8 cellular contexts compared by ENCODE assay signal in genomic region chr1:109740615-109741373, GRCh38. TPM values are rescaled to one million over a fixed set of nuclear protein-coding genes. Genes with fewer than 3 reads are reported as not detected.
A peak's percentile ranks its signal among the peaks of the same experiment; 100 is the strongest.
DNase-seq lines count a peak whose midpoint lies in the region; ATAC-seq and TF ChIP-seq lines count a peak whose summit lies in the region.

Gene GSTM3 (minus strand): TSS chr1:109741038. CDS start chr1:109740287, 751 bp downstream.

- intact Hi-C loops in ascending aorta (cut with DNase I) = no loop called here
- intact Hi-C loops in spleen (cut with DNase I; ENCODE audit: low total_unique reads) = no loop called here

- peak within 1 kb of the TSS in 2 of 6 donors; percentile 45 to 81 for H3K27ac Mint-ChIP-seq in immature natural killer cell

- H3K36me3 Mint-ChIP-seq in immature natural killer cell = no peaks in the 10 kb centered on the region

- peaks cover 0 to 2% (median 0%) of the 10 kb centered on the region in 6 donors for H3K9me3 Mint-ChIP-seq in immature natural killer cell

- no peaks in the 10 kb centered on the region for H3K79me2 ChIP-seq in ACC112 (ENCODE audit: control insufficient read depth, insufficient read depth, low read length, unreplicated experiment)

- peaks cover 5% of the 10 kb centered on the region for H3K4me1 ChIP-seq in ACC112 (ENCODE audit: control insufficient read depth, insufficient read depth, low read length, unreplicated experiment)
- H3K4me1 ChIP-seq in ascending aorta = peaks cover 0 to 5% of the 10 kb centered on the region in 2 donors
- peaks cover 0 to 22% (median 19%) of the 10 kb centered on the region in 6 donors for H3K4me1 ChIP-seq in spleen

- H3K27me3 Mint-ChIP-seq in immature natural killer cell (ENCODE audit: low read depth in 3 of 3) = peaks cover 5 to 14% (median 11%) of the 10 kb centered on the region in 3 donors

- no peak for TF ChIP-seq POLR2A in spleen (IDR thresholded peaks at IDR 0.05)

- peak; percentile 22 for ATAC-seq in HG03354 (IDR thresholded peaks at IDR 0.05; ENCODE audit: poor library complexity, severe bottlenecking, unreplicated experiment)

- H3K9me3 ChIP-seq in ascending aorta (no peaks in the 10 kb centered on the region), spleen (no peaks in the 10 kb centered on the region)

- peaks cover 14% of the 10 kb centered on the region; the same call in 1 of the 2 replicates for H3K36me3 ChIP-seq in ACC112 (ENCODE audit: insufficient read depth, low read length)
- H3K36me3 ChIP-seq in ascending aorta = peaks cover 6 to 10% of the 10 kb centered on the region in 2 donors
- peaks cover 0 to 17% (median 4%) of the 10 kb centered on the region in 6 donors for H3K36me3 ChIP-seq in spleen

- WGBS in spleen, 5 donors = 2 to 14% (median 6%) methylated on average over 10 of the region's 10 CpGs

- H3K27ac ChIP-seq in ACC112 (ENCODE audit: low read depth, low read length) = peak within 1 kb of the TSS; percentile 4; the same call in 1 of the 2 replicates
- peak within 1 kb of the TSS; percentile 71 to 86 for H3K27ac ChIP-seq in ascending aorta
- H3K27ac ChIP-seq in spleen = peak within 1 kb of the TSS in 7 of 8 donors; percentile 8 to 83 (median 77)

- peaks cover 10 to 13% of the 10 kb centered on the region in 2 donors for H3K4me1 Mint-ChIP-seq in immature natural killer cell

- H2AFZ ChIP-seq in ACC112 (ENCODE audit: low read length, unreplicated experiment) = peak within 1 kb of the TSS; percentile 85

- H3K27me3 ChIP-seq in ACC112 (ENCODE audit: insufficient read depth, low read length) (0 out of 2 replicates have a peak, but pooled peaks cover 3% of the 10 kb centered on the region), ascending aorta (no peaks in the 10 kb centered on the region), spleen (replicated peaks in 1 of 7) (peaks cover 0 to 29% (median 5%) of the 10 kb centered on the region in 7 donors)

- H3K4me3 Mint-ChIP-seq in immature natural killer cell = peak within 1 kb of the TSS; percentile 84 to 94 (median 88)

- DNase-seq in ascending aorta (ENCODE audit: low spot score in 2 of 2) = peak in 1 of 2 donors; percentile 7
- DNase-seq in immature natural killer cell = no peak
- DNase-seq in spleen = no peak
- DNase-seq in NCI-H2081 treated with DMSO at 0.1 percent for 48 hours (lab: John Stamatoyannopoulos, UW) = no peak
- DNase-seq in SIG-M5 (lab: John Stamatoyannopoulos, UW) = no peak
- DNase-seq in NCI-H1417 treated with DMSO at 0.1 percent for 48 hours (lab: John Stamatoyannopoulos, UW) = no peak

- H3K4me3 ChIP-seq in ACC112 (ENCODE audit: low read depth, low read length) (peak within 1 kb of the TSS; percentile 81), ascending aorta (peak within 1 kb of the TSS; percentile 58 to 93), spleen (peak within 1 kb of the TSS; percentile 29 to 83 (median 58))

- TF ChIP-seq CTCF in ascending aorta (IDR thresholded peaks at IDR 0.05) = no peak
- TF ChIP-seq CTCF in spleen (IDR thresholded peaks at IDR 0.05 in 8 of 11, conservative IDR thresholded peaks at IDR 0.05 in 3 of 11) = no peak

RNA-seq across cellular contexts. Expression of gene GSTM3, which starts in this region (rescaled TPM):
- total RNA-seq in ascending aorta = 59.2 TPM
- polyA plus RNA-seq in immature natural killer cell = 1 to 10 TPM; 1.1 to 7.1 (median 5.9) TPM
- 10 to 100 TPM in 6 of 7 donors, 1 to 10 TPM in 1; 8.9 to 42.4 (median 21.9) TPM for total RNA-seq in spleen
- 10 to 100 TPM; 11.2 to 44.0 (median 16.9) TPM for polyA plus RNA-seq in spleen

Comparison
In these comparisons a context has a peak if more than half of its experiments do, and no peak if none do; other contexts are left out.
1. H3K27ac ChIP-seq: peak in every context shown above with its lines; median percentile 78 in ascending aorta; 77 in spleen; 4 in ACC112.